ENCODE assay signal across 7 cellular contexts in the genomic region with DNA sequence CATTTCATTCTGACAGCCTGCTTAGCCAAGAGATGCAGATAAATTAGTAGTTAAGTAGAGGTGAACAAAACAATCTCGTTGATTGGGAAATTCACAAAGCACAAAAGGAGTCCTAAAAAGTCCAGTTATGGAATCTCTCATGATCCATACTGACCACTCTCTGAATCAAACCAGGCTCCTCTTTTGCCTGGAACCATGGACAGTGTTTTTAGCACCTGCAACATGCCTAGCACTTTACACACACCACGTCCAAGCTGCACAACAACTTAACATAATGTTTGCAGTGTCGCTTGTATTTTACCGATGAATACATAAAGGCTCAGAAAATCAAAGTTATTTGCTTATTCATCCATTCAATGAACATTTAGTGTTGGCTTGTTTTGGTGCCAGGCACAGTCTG.
"Had no signal": no experiment of that assay in that cellular context is flagged by ENCODE, and none has a peak within 500 bp of the region (broad histone marks: within the 10 kb centered on the region; RNA-seq: fewer than 3 reads in every experiment).

No MANE protein-coding gene starts in this region.

- DNase-seq: IMR-90, KBM-7, KG1 had no signal

- ATAC-seq: HepG2, K562 had no signal

- H3K4me3 ChIP-seq: K562 had no signal

- H3K27ac ChIP-seq: HL-60, KMS-11 had no signal
